In genomic region chr1:144412491-144413403, GRCh38 we compare ENCODE assay signal across 8 cellular contexts. TPM values are rescaled to one million over a fixed set of nuclear protein-coding genes. Genes with fewer than 3 reads are reported as not detected.
DNase-seq lines count a peak whose midpoint lies in the region; ATAC-seq and TF ChIP-seq lines count a peak whose summit lies in the region.
"Not testable (repeated sequence)": the region's sequence is repeated elsewhere in the genome, so short reads cannot be mapped to it uniquely, and the experiment has no call there.

No MANE protein-coding gene starts in this region.

- H3K27me3 Mint-ChIP-seq in T-helper 1 cell treated with Interleukin-12 subunit alpha and Interleukin-12 subunit beta and Interleukin-4 antibody, amounts not matched to agents 30 μg/mL and 1 μg/mL, for 36 hours (ENCODE audit: low read depth): not testable (repeated sequence)

- intact Hi-C loops in left cardiac atrium (cut with DNase I): not testable (repeated sequence)

- H3K4me1 Mint-ChIP-seq in T-helper 1 cell treated with Interleukin-12 subunit alpha and Interleukin-12 subunit beta and Interleukin-4 antibody, amounts not matched to agents 30 μg/mL and 1 μg/mL, for 36 hours (ENCODE audit: low read depth): not testable (repeated sequence)

- H3K27ac ChIP-seq in parathyroid adenoma (peak overlapping the region; percentile 84), thoracic aorta (peak overlapping the region; percentile 50 to 66)

- H3K9me3 ChIP-seq in parathyroid adenoma (ENCODE audit: control insufficient read depth, low read length); thoracic aorta: not testable (repeated sequence)

- H3K36me3 ChIP-seq in parathyroid adenoma (ENCODE audit: control insufficient read depth, insufficient read depth, low read length); thoracic aorta: not testable (repeated sequence)

- H3K27me3 ChIP-seq in parathyroid adenoma (ENCODE audit: control insufficient read depth, insufficient read depth, low read length); thoracic aorta (replicated peaks; ENCODE audit: insufficient read depth): not testable (repeated sequence)

- peak; percentile 64 for DNase-seq in NCI-H146 treated with DMSO at 0.1 percent for 48 hours (lab: John Stamatoyannopoulos, UW; ENCODE audit: unreplicated experiment)
- DNase-seq in anterior cingulate cortex (lab: John Stamatoyannopoulos, UW): peak in 51 of 58 donors; percentile 11 to 85 (median 59)
- peak; percentile 83 for DNase-seq in left cardiac atrium
- DNase-seq in thoracic aorta (ENCODE audit: low spot score): peak; percentile 17

- peak overlapping the region; percentile 77 for H3K4me2 ChIP-seq in parathyroid adenoma (ENCODE audit: low read length)

- H3K9ac ChIP-seq in parathyroid adenoma: not testable (repeated sequence)

- peak overlapping the region; percentile 68 for H2AFZ ChIP-seq in parathyroid adenoma

- ATAC-seq in HG02798 (IDR thresholded peaks at IDR 0.05; ENCODE audit: poor library complexity, unreplicated experiment) (peak; percentile 62), left cardiac atrium (peak; percentile 87 to 96), thoracic aorta (ENCODE audit: insufficient number of reproducible peaks, low FRiP score, low read depth) (peak; percentile 88)

- not testable (repeated sequence) for TF ChIP-seq CTCF in parathyroid adenoma (IDR thresholded peaks at IDR 0.05); thoracic aorta (IDR thresholded peaks at IDR 0.05)

- peak overlapping the region; percentile 98 for H3K27ac Mint-ChIP-seq in T-helper 1 cell treated with Interleukin-12 subunit alpha and Interleukin-12 subunit beta and Interleukin-4 antibody, amounts not matched to agents 30 μg/mL and 1 μg/mL, for 36 hours

- TF ChIP-seq POLR2A in GM15510 (IDR thresholded peaks at IDR 0.05; ENCODE audit: borderline replicate concordance, extremely low read depth, insufficient read length): peak; percentile 95

- not testable (repeated sequence) for H3K4me1 ChIP-seq in parathyroid adenoma; thoracic aorta (ENCODE audit: control insufficient read depth in 1 of 2, low read depth in 2 of 2)

- H3K9me3 Mint-ChIP-seq in T-helper 1 cell treated with Interleukin-12 subunit alpha and Interleukin-12 subunit beta and Interleukin-4 antibody, amounts not matched to agents 30 μg/mL and 1 μg/mL, for 36 hours: not testable (repeated sequence)

- H3K79me2 ChIP-seq in parathyroid adenoma: not testable (repeated sequence)

- not testable (repeated sequence) for H3K36me3 Mint-ChIP-seq in T-helper 1 cell treated with Interleukin-12 subunit alpha and Interleukin-12 subunit beta and Interleukin-4 antibody, amounts not matched to agents 30 μg/mL and 1 μg/mL, for 36 hours (ENCODE audit: low read depth)

- H3K4me3 Mint-ChIP-seq in T-helper 1 cell treated with Interleukin-12 subunit alpha and Interleukin-12 subunit beta and Interleukin-4 antibody, amounts not matched to agents 30 μg/mL and 1 μg/mL, for 36 hours: peak overlapping the region; percentile 98

- H3K4me3 ChIP-seq in parathyroid adenoma (ENCODE audit: low read depth, low read length): peak overlapping the region; percentile 85
- peak overlapping the region; percentile 73 for H3K4me3 ChIP-seq in thoracic aorta

RNA-seq across cellular contexts. Expression of gene PPIAL4E, which starts 39.3 kb away (rescaled TPM):
- total RNA-seq in left cardiac atrium: not detected
- not detected for total RNA-seq in thoracic aorta

RNA-seq across cellular contexts. Expression of gene NBPF15, which starts 48.7 kb away (rescaled TPM):
- total RNA-seq in left cardiac atrium: 10 to 100 TPM; 12.6 to 18.2 TPM
- 10 to 100 TPM; 19.5 to 59.7 TPM for total RNA-seq in thoracic aorta

Comparison
In these comparisons a context has a peak if more than half of its experiments do, and no peak if none do; other contexts are left out.
1. Peak in every context shown above with its lines: DNase-seq, ATAC-seq, H3K4me3 ChIP-seq and H3K27ac ChIP-seq.
2. DNase-seq: peak in every context shown above with its lines; median percentile 83 in left cardiac atrium; 64 in NCI-H146 treated with DMSO at 0.1 percent for 48 hours; 59 in anterior cingulate cortex; 17 in thoracic aorta.